In genomic region chr1:155591770-155592169, GRCh38 we compare ENCODE assay signal across 8 cellular contexts. TPM values are rescaled to one million over a fixed set of nuclear protein-coding genes. Genes with fewer than 3 reads are reported as not detected.
DNase-seq lines count a peak whose midpoint lies in the region; ATAC-seq and TF ChIP-seq lines count a peak whose summit lies in the region.

No MANE protein-coding gene starts in this region.

- intact Hi-C loops in Caco-2 (cut with micrococcal nuclease; ENCODE audit: unreplicated experiment) (loop anchor here (2.0 to 10.0 kb wide), 2 partner anchors 267 to 341 kb away; partner anchors contain the start of gene RUSC1), left ventricle myocardium inferior (cut with micrococcal nuclease) (no loop called here), sigmoid colon (cut with DNase I) (loop anchor here (2.0 to 5.0 kb wide), 2 partner anchors 314 to 341 kb away; partner anchors contain the start of gene HCN3)

- no peaks in the 10 kb centered on the region for H3K4me1 Mint-ChIP-seq in Caco-2 (ENCODE audit: low read depth, unreplicated experiment)
- no peaks in the 10 kb centered on the region for H3K4me1 Mint-ChIP-seq in activated naive CD8-positive, alpha-beta T cell treated with anti-CD3 and anti-CD28 coated beads, Interleukin-2, amount 50 U/mL, for 24 hours

- H3K4me3 ChIP-seq in Caco-2 (ENCODE audit: low read depth, low read length), result no peak overlapping the region
- H3K4me3 ChIP-seq in left ventricle myocardium inferior, result no peak overlapping the region
- no peak overlapping the region for H3K4me3 ChIP-seq in sigmoid colon

- no peak for TF ChIP-seq EP300 in sigmoid colon (IDR thresholded peaks at IDR 0.05)

- no peak overlapping the region for H3K27ac ChIP-seq in left ventricle myocardium inferior (replicated peaks)
- no peak overlapping the region for H3K27ac ChIP-seq in sigmoid colon

- TF ChIP-seq CTCF in Caco-2 (IDR thresholded peaks at IDR 0.05; ENCODE audit: insufficient read depth in 1 of 2, low read depth in 1 of 2, low read length in 1 of 2, severe bottlenecking in 1 of 2, unreplicated experiment in 1 of 2) (peak; percentile 41 to 50), left ventricle myocardium inferior (IDR thresholded peaks at IDR 0.05; ENCODE audit: borderline replicate concordance) (peak; percentile 68), sigmoid colon (IDR thresholded peaks at IDR 0.05) (peak; percentile 17 to 48 (median 38)), omental fat pad (IDR thresholded peaks at IDR 0.05) (no peak)

- no peak overlapping the region for H3K4me3 Mint-ChIP-seq in Caco-2 (ENCODE audit: unreplicated experiment)
- no peak overlapping the region for H3K4me3 Mint-ChIP-seq in activated naive CD8-positive, alpha-beta T cell treated with anti-CD3 and anti-CD28 coated beads, Interleukin-2, amount 50 U/mL, for 24 hours

- 36 to 39% methylated on average over 6 of the region's 6 CpGs for WGBS in sigmoid colon, 2 donors

- no peaks in the 10 kb centered on the region for H3K9me3 ChIP-seq in Caco-2
- no peaks in the 10 kb centered on the region for H3K9me3 ChIP-seq in left ventricle myocardium inferior (replicated peaks)
- no peaks in the 10 kb centered on the region for H3K9me3 ChIP-seq in sigmoid colon

- peak in 1 of 2 experiments; percentile 45 for DNase-seq in Caco-2
- peak; percentile 53 for DNase-seq in H4 (ENCODE audit: low spot score)
- DNase-seq in NCI-H446 (lab: John Stamatoyannopoulos, UW), result peak; percentile 55 to 86
- no peak for DNase-seq in activated naive CD8-positive, alpha-beta T cell treated with anti-CD3 and anti-CD28 coated beads, Interleukin-2, amount 50 U/mL, for 24 hours
- DNase-seq in left ventricle myocardium inferior, result no peak
- DNase-seq in sigmoid colon, result no peak
- DNase-seq in T1000 (lab: John Stamatoyannopoulos, UW), result no peak
- no peak for DNase-seq in omental fat pad (ENCODE audit: low spot score)

- no peaks in the 10 kb centered on the region for H3K36me3 Mint-ChIP-seq in Caco-2 (ENCODE audit: insufficient read depth, unreplicated experiment)
- no peaks in the 10 kb centered on the region for H3K36me3 Mint-ChIP-seq in activated naive CD8-positive, alpha-beta T cell treated with anti-CD3 and anti-CD28 coated beads, Interleukin-2, amount 50 U/mL, for 24 hours (ENCODE audit: low read depth)

- no peaks in the 10 kb centered on the region for H3K9me3 Mint-ChIP-seq in Caco-2 (ENCODE audit: unreplicated experiment)
- H3K9me3 Mint-ChIP-seq in activated naive CD8-positive, alpha-beta T cell treated with anti-CD3 and anti-CD28 coated beads, Interleukin-2, amount 50 U/mL, for 24 hours, result no peaks in the 10 kb centered on the region

- ATAC-seq in activated naive CD8-positive, alpha-beta T cell treated with anti-CD3 and anti-CD28 coated beads, Interleukin-2, amount 50 U/mL, for 24 hours, result peak; percentile 59
- no peak for ATAC-seq in omental fat pad (ENCODE audit: low FRiP score)

- no TSS peak for BruUV-seq in Caco-2 (replicated peaks; lab: Mats Ljungman, UMichigan)

- CTCF ChIA-PET in Caco-2 (lab: Charles Lee), result interaction anchor here (0.7 kb wide), 1 partner anchor 21 kb away, joined by 3 read pairs; no protein-coding TSS in a partner anchor

- POLR2A ChIA-PET in Caco-2 (lab: Charles Lee), result no interaction called here

- no peak for TF ChIP-seq POLR2A in sigmoid colon (IDR thresholded peaks at IDR 0.05)

- H3K4me1 ChIP-seq in Caco-2 (no peaks in the 10 kb centered on the region), left ventricle myocardium inferior (no peaks in the 10 kb centered on the region), sigmoid colon (peaks cover 0 to 3% (median 0%) of the 10 kb centered on the region in 4 donors)

- no peak overlapping the region for H3K27ac Mint-ChIP-seq in Caco-2 (ENCODE audit: unreplicated experiment)
- H3K27ac Mint-ChIP-seq in activated naive CD8-positive, alpha-beta T cell treated with anti-CD3 and anti-CD28 coated beads, Interleukin-2, amount 50 U/mL, for 24 hours, result no peak overlapping the region

- H3K27me3 Mint-ChIP-seq in Caco-2 (ENCODE audit: insufficient read depth, unreplicated experiment), result no peaks in the 10 kb centered on the region
- H3K27me3 Mint-ChIP-seq in activated naive CD8-positive, alpha-beta T cell treated with anti-CD3 and anti-CD28 coated beads, Interleukin-2, amount 50 U/mL, for 24 hours, result no peaks in the 10 kb centered on the region

- no peaks in the 10 kb centered on the region for H3K27me3 ChIP-seq in Caco-2 (replicated peaks; ENCODE audit: control insufficient read depth, insufficient read depth, low read length)
- no peaks in the 10 kb centered on the region for H3K27me3 ChIP-seq in left ventricle myocardium inferior (ENCODE audit: low read depth)
- no peaks in the 10 kb centered on the region for H3K27me3 ChIP-seq in sigmoid colon

- H3K36me3 ChIP-seq in Caco-2 (ENCODE audit: control insufficient read depth, insufficient read depth, low read length) (no peaks in the 10 kb centered on the region), left ventricle myocardium inferior (no peaks in the 10 kb centered on the region), sigmoid colon (no peaks in the 10 kb centered on the region)

RNA-seq across cellular contexts. Expression of gene MSTO1, which starts 18.2 kb away (rescaled TPM):
- total RNA-seq in Caco-2 (2022), result 64.3 and 65.3 TPM in 2 replicates
- total RNA-seq in H4 (2014; rRNA removed; shearing (Covaris generic)), result 23.4 and 24.0 TPM in 2 replicates
- 13.1 TPM for total RNA-seq in left ventricle myocardium inferior
- 10 to 100 TPM in 2 of 4 donors, 1 to 10 TPM in 2; 3.6 to 14.7 (median 8.4) TPM for total RNA-seq in sigmoid colon
- polyA plus RNA-seq in sigmoid colon, result 10 to 100 TPM in 1 of 3 donors, 1 to 10 TPM in 2; 3.6 to 26.7 (median 4.2) TPM
- total RNA-seq in omental fat pad, result 10 to 100 TPM; 16.8 to 50.9 (median 18.4) TPM

RNA-seq across cellular contexts. Expression of gene ASH1L, which starts 29.2 kb away (rescaled TPM):
- total RNA-seq in Caco-2 (2022), result 39.4 and 45.1 TPM in 2 replicates
- total RNA-seq in H4 (2014; rRNA removed; shearing (Covaris generic)), result 8.8 and 11.8 TPM in 2 replicates
- total RNA-seq in left ventricle myocardium inferior, result 38.7 TPM
- total RNA-seq in sigmoid colon, result 10 to 100 TPM; 62.4 to 70.6 (median 67.5) TPM
- 10 to 100 TPM in 1 of 3 donors, 1 to 10 TPM in 2; 4.2 to 14.6 (median 4.4) TPM for polyA plus RNA-seq in sigmoid colon
- 10 to 100 TPM; 60.8 to 72.2 (median 65.6) TPM for total RNA-seq in omental fat pad

Comparison
In these comparisons a context has a peak if more than half of its experiments do, and no peak if none do; other contexts are left out.
1. DNase-seq: peak in H4 (single experiment) and NCI-H446 (2 of 2); none in activated naive CD8-positive, alpha-beta T cell treated with anti-CD3 and anti-CD28 coated beads, Interleukin-2, amount 50 U/mL, for 24 hours (single experiment), left ventricle myocardium inferior (single experiment), sigmoid colon (single experiment), T1000 (single experiment) and omental fat pad (single experiment).
2. CTCF ChIP-seq: peak in Caco-2 (2 of 2), left ventricle myocardium inferior (single experiment) and sigmoid colon (4 of 4); none in omental fat pad (0 of 3).